In the genomic region with DNA sequence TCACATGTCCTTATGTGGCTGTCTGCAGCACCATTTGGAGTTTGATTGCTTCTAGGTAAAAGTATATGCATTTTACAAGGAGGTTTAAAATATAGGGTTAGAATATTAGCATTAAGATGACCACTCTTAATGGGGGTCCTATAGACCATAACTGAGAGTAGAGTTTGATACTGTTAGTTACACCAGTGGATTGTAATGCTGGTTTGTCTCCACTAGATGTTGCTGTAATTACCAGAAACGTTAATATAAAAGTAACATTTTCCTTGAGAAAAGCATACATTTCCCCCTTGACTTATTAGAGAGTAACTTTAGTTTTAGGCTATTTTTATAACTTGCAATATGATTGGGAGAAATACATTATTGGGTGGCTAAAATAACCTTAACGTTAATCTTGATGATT, we compare ENCODE assay signal across 10 cellular contexts.
A peak's percentile ranks its signal among the peaks of the same experiment; 100 is the strongest.
DNase-seq lines count a peak whose midpoint lies in the region; ATAC-seq and TF ChIP-seq lines count a peak whose summit lies in the region.
"Had no signal": no experiment of that assay in that cellular context is flagged by ENCODE, and none has a peak within 500 bp of the region (broad histone marks: within the 10 kb centered on the region; RNA-seq: fewer than 3 reads in every experiment).

No MANE protein-coding gene starts in this region.

- H3K4me3 ChIP-seq in adipocyte (ENCODE audit: low read length) = no peak overlapping the region
- no peak overlapping the region for H3K4me3 ChIP-seq in lower lobe of right lung
- H3K4me3 ChIP-seq in prostate gland = no peak overlapping the region

- no peak for TF ChIP-seq POLR2A in prostate gland (IDR thresholded peaks at IDR 0.05)

- DNase-seq in ELR (ENCODE audit: low read depth) (peak; percentile 7), HT-29 (ENCODE audit: low spot score) (peak; percentile 18), adipocyte (ENCODE audit: low read depth) (peak; percentile 34), lower lobe of right lung (no peak), prostate gland (ENCODE audit: low spot score) (no peak)
- DNase-seq in stimulated activated CD4-positive, alpha-beta T cell treated with anti-CD3 and anti-CD28 coated beads, Interleukin-4, amount 100 ng/mL, for 4 hours = no peak
- DNase-seq: activated CD4-positive, alpha-beta T cell treated with anti-CD3 and anti-CD28 coated beads for 48 hours; HCEC 1CT had no signal

- WGBS in prostate gland = 38% methylated on average over 2 of the region's 2 CpGs

- ATAC-seq in lower lobe of right lung = no peak
- no peak for ATAC-seq in GM21367 (IDR thresholded peaks at IDR 0.05; ENCODE audit: unreplicated experiment)

- intact Hi-C loops in lower lobe of right lung (cut with DNase I) (no loop called here), prostate gland (cut with DNase I) (no loop called here)

- H3K9me3 ChIP-seq in adipocyte (ENCODE audit: control insufficient read depth, low read length) (peaks cover 7% of the 10 kb centered on the region), lower lobe of right lung (no peaks in the 10 kb centered on the region), prostate gland (no peaks in the 10 kb centered on the region)

- no peak overlapping the region for H3K9ac ChIP-seq in adipocyte (ENCODE audit: low read length)

- peaks cover 17% of the 10 kb centered on the region for H3K27me3 ChIP-seq in adipocyte (replicated peaks; ENCODE audit: control insufficient read depth, insufficient read depth, low read length)
- no peaks in the 10 kb centered on the region for H3K27me3 ChIP-seq in lower lobe of right lung (ENCODE audit: low read depth)
- H3K27me3 ChIP-seq in prostate gland (replicated peaks; ENCODE audit: insufficient read depth) = no peaks in the 10 kb centered on the region

- H3K4me1 ChIP-seq in adipocyte (ENCODE audit: control insufficient read depth, insufficient read depth, low read length) (no peaks in the 10 kb centered on the region), lower lobe of right lung (no peaks in the 10 kb centered on the region), prostate gland (replicated peaks) (no peaks in the 10 kb centered on the region)

- peak; percentile 33 for TF ChIP-seq CTCF in lower lobe of right lung (IDR thresholded peaks at IDR 0.05)
- TF ChIP-seq CTCF in prostate gland (IDR thresholded peaks at IDR 0.05) = peak in 2 of 4 experiments; percentile 10 to 18

- H3K36me3 ChIP-seq in adipocyte (ENCODE audit: control insufficient read depth, insufficient read depth, low read length, severe bottlenecking) (no peaks in the 10 kb centered on the region), lower lobe of right lung (no peaks in the 10 kb centered on the region), prostate gland (no peaks in the 10 kb centered on the region)

- H3K27ac ChIP-seq in lower lobe of right lung (no peak overlapping the region), prostate gland (no peak overlapping the region)
- H3K27ac ChIP-seq: HL-60 had no signal

Comparison
In these comparisons a context has a peak if more than half of its experiments do, and no peak if none do; other contexts are left out.
1. DNase-seq: peak in ELR (single experiment), HT-29 (single experiment) and adipocyte (single experiment); none in lower lobe of right lung (single experiment), prostate gland (single experiment) and stimulated activated CD4-positive, alpha-beta T cell treated with anti-CD3 and anti-CD28 coated beads, Interleukin-4, amount 100 ng/mL, for 4 hours (0 of 2).